Comparison of ENCODE assay signal across 2 cellular contexts in genomic region chr11:41849250-41849649, GRCh38.
"Had no signal": no experiment of that assay in that cellular context is flagged by ENCODE, and none has a peak within 500 bp of the region (broad histone marks: within the 10 kb centered on the region; RNA-seq: fewer than 3 reads in every experiment).

No MANE protein-coding gene starts in this region.

- DNase-seq: GDM1, GF-D8 had no signal
